Comparison of ENCODE assay signal across 9 cellular contexts in genomic region chr11:114440971-114441810, GRCh38. TPM values are rescaled to one million over a fixed set of nuclear protein-coding genes. Genes with fewer than 3 reads are reported as not detected.
DNase-seq lines count a peak whose midpoint lies in the region; ATAC-seq and TF ChIP-seq lines count a peak whose summit lies in the region.
"Had no signal": no experiment of that assay in that cellular context is flagged by ENCODE, and none has a peak within 500 bp of the region (broad histone marks: within the 10 kb centered on the region; RNA-seq: fewer than 3 reads in every experiment).

No MANE protein-coding gene starts in this region.

- no peak for ATAC-seq in central memory CD8-positive, alpha-beta T cell (replicated peaks; ENCODE audit: extremely low read depth, poor library complexity, severe bottlenecking)
- ATAC-seq in GM18517 (IDR thresholded peaks at IDR 0.05; ENCODE audit: unreplicated experiment) (no peak), HG02884 (IDR thresholded peaks at IDR 0.05; ENCODE audit: unreplicated experiment) (no peak), GM21825 (IDR thresholded peaks at IDR 0.05; ENCODE audit: unreplicated experiment) (no peak)

- no peak for TF ChIP-seq CTCF in progenitor cell of endocrine pancreas (IDR thresholded peaks at IDR 0.05; ENCODE audit: unreplicated experiment)

- H3K9me3 Mint-ChIP-seq in central memory CD8-positive, alpha-beta T cell, result no peaks in the 10 kb centered on the region
- H3K9me3 Mint-ChIP-seq in progenitor cell of endocrine pancreas (ENCODE audit: low read depth), result no peaks in the 10 kb centered on the region

- no peak overlapping the region for H3K4me3 Mint-ChIP-seq in central memory CD8-positive, alpha-beta T cell
- H3K4me3 Mint-ChIP-seq in progenitor cell of endocrine pancreas (ENCODE audit: low read depth), result peak overlapping the region; percentile 48

- H3K36me3 Mint-ChIP-seq in central memory CD8-positive, alpha-beta T cell (ENCODE audit: insufficient read depth), result peaks cover 10% of the 10 kb centered on the region
- peaks cover 6% of the 10 kb centered on the region for H3K36me3 Mint-ChIP-seq in progenitor cell of endocrine pancreas (ENCODE audit: insufficient read depth)

- peaks cover 33% of the 10 kb centered on the region for H3K4me1 Mint-ChIP-seq in central memory CD8-positive, alpha-beta T cell
- peaks cover 35% of the 10 kb centered on the region for H3K4me1 Mint-ChIP-seq in progenitor cell of endocrine pancreas (ENCODE audit: low read depth)

- DNase-seq in NCI-H1417 (lab: John Stamatoyannopoulos, UW) (peak in 2 of 3 experiments; percentile 59 to 85), NCI-H1417 treated with DMSO at 0.1 percent for 48 hours (lab: John Stamatoyannopoulos, UW) (no peak), NCI-H2081 (lab: John Stamatoyannopoulos, UW) (peak; percentile 46 to 76), progenitor cell of endocrine pancreas (ENCODE audit: low spot score, unreplicated experiment) (no peak)
- no peak for DNase-seq in central memory CD8-positive, alpha-beta T cell (ENCODE audit: low spot score in 2 of 2)
- DNase-seq: Peyer's patch had no signal

- H3K27me3 Mint-ChIP-seq in central memory CD8-positive, alpha-beta T cell, result no peaks in the 10 kb centered on the region
- no peaks in the 10 kb centered on the region for H3K27me3 Mint-ChIP-seq in progenitor cell of endocrine pancreas

- peak overlapping the region; percentile 12 for H3K27ac Mint-ChIP-seq in central memory CD8-positive, alpha-beta T cell (ENCODE audit: low read depth)
- no peak overlapping the region for H3K27ac Mint-ChIP-seq in progenitor cell of endocrine pancreas

RNA-seq across cellular contexts. Expression of gene REXO2, which starts 1.9 kb away (rescaled TPM):
- total RNA-seq in progenitor cell of endocrine pancreas, result 51.3 and 54.7 TPM in 2 replicates

RNA-seq across cellular contexts. Expression of gene RBM7, which starts 40.7 kb away (rescaled TPM):
- total RNA-seq in progenitor cell of endocrine pancreas, result 46.8 and 54.5 TPM in 2 replicates

RNA-seq across cellular contexts. Expression of gene C11orf71, which starts 40.9 kb away (rescaled TPM):
- total RNA-seq in progenitor cell of endocrine pancreas, result 6.9 and 8.5 TPM in 2 replicates

Comparison
In these comparisons a context has a peak if more than half of its experiments do, and no peak if none do; other contexts are left out.
1. DNase-seq: peak in NCI-H1417 (2 of 3) and NCI-H2081 (2 of 2); none in NCI-H1417 treated with DMSO at 0.1 percent for 48 hours (single experiment), central memory CD8-positive, alpha-beta T cell (0 of 2) and progenitor cell of endocrine pancreas (single experiment).